In genomic region chr19:55206664-55207500, GRCh38 we compare ENCODE assay signal across 9 cellular contexts. TPM values are rescaled to one million over a fixed set of nuclear protein-coding genes. Genes with fewer than 3 reads are reported as not detected.
DNase-seq lines count a peak whose midpoint lies in the region; ATAC-seq and TF ChIP-seq lines count a peak whose summit lies in the region.
"Had no signal": no experiment of that assay in that cellular context is flagged by ENCODE, and none has a peak within 500 bp of the region (broad histone marks: within the 10 kb centered on the region; RNA-seq: fewer than 3 reads in every experiment).

No MANE protein-coding gene starts in this region.

- 0 out of 2 replicates have a peak, but pooled peaks cover 5% of the 10 kb centered on the region for H4K20me1 ChIP-seq in Karpas-422 (ENCODE audit: insufficient read depth, low read depth, low read length)

- intact Hi-C loops in left lung (cut with DNase I), result no loop called here

- DNase-seq in COLO829 (ENCODE audit: low spot score) (peak; percentile 96), Karpas-422 (peak; percentile 71), T1000 (lab: John Stamatoyannopoulos, UW) (peak; percentile 68), choroid plexus epithelial cell (ENCODE audit: low read depth) (peak; percentile 93), left lung (peak; percentile 85 to 91), middle frontal gyrus (ENCODE audit: extremely low spot score, low spot score) (no peak)
- DNase-seq in stimulated activated CD4-positive, alpha-beta T cell treated with anti-CD3 and anti-CD28 coated beads, Interleukin-4, amount 100 ng/mL, for 4 hours, result peak; percentile 32 to 46

- H3K4me2 ChIP-seq in Karpas-422 (ENCODE audit: low read depth, low read length, poor library complexity, severe bottlenecking), result no peak overlapping the region

- H3K27ac ChIP-seq in Karpas-422 (ENCODE audit: low read length) (no peak overlapping the region), left lung (no peak overlapping the region)

- H3K27me3 ChIP-seq in Karpas-422 (ENCODE audit: low read length), result no peaks in the 10 kb centered on the region
- peaks cover 0 to 58% of the 10 kb centered on the region in 2 donors for H3K27me3 ChIP-seq in left lung

- no peaks in the 10 kb centered on the region for H3K79me2 ChIP-seq in Karpas-422 (ENCODE audit: low read length)

- no peak overlapping the region for H3K4me3 ChIP-seq in Karpas-422 (ENCODE audit: low read length)
- peak overlapping the region; percentile 53 for H3K4me3 ChIP-seq in choroid plexus epithelial cell (ENCODE audit: low read depth, low read length)
- no peak overlapping the region for H3K4me3 ChIP-seq in left lung
- H3K4me3 ChIP-seq: skin epidermis had no signal

- peak; percentile 96 for ATAC-seq in left lung
- ATAC-seq in GM21723 (IDR thresholded peaks at IDR 0.05; ENCODE audit: unreplicated experiment), result no peak

- no peaks in the 10 kb centered on the region for H3K9me2 ChIP-seq in Karpas-422 (replicated peaks; ENCODE audit: insufficient read depth, low read length)

- H3K9me3 ChIP-seq in Karpas-422 (ENCODE audit: low read length) (no peaks in the 10 kb centered on the region), left lung (no peaks in the 10 kb centered on the region)

- H3K36me3 ChIP-seq in Karpas-422 (ENCODE audit: insufficient read depth, low read length), result no peaks in the 10 kb centered on the region
- H3K36me3 ChIP-seq in left lung, result no peaks in the 10 kb centered on the region

- no peak overlapping the region for H3K9ac ChIP-seq in Karpas-422 (ENCODE audit: low read length)

- TF ChIP-seq CTCF in choroid plexus epithelial cell (conservative IDR thresholded peaks at IDR 0.05; ENCODE audit: low read depth, low read length) (no peak), left lung (IDR thresholded peaks at IDR 0.05) (no peak)

- H2AFZ ChIP-seq in Karpas-422 (ENCODE audit: low read length), result no peak overlapping the region

- H3K4me1 ChIP-seq in Karpas-422 (ENCODE audit: low read length) (peaks cover 12% of the 10 kb centered on the region), left lung (peaks cover 6 to 16% of the 10 kb centered on the region in 2 donors)

RNA-seq across cellular contexts. Expression of gene PTPRH, which starts 2.4 kb away (rescaled TPM):
- 1.4 TPM in 1 of 2 replicates, not detected in the other for total RNA-seq in Karpas-422 (2014; rRNA removed; shearing (Covaris generic); ENCODE audit: low replicate concordance)
- total RNA-seq in left lung, result under 1 TPM; 0.20 to 0.63 TPM

RNA-seq across cellular contexts. Expression of gene TMEM86B, which starts 21.7 kb away (rescaled TPM):
- total RNA-seq in Karpas-422 (2014; rRNA removed; shearing (Covaris generic); ENCODE audit: low replicate concordance), result 7.8 and 9.5 TPM in 2 replicates
- 1 to 10 TPM; 1.9 to 2.7 TPM for total RNA-seq in left lung

RNA-seq across cellular contexts. Expression of gene SYT5, which starts 26.8 kb away (rescaled TPM):
- total RNA-seq in Karpas-422 (2014; rRNA removed; shearing (Covaris generic); ENCODE audit: low replicate concordance), result not detected in 2 replicates
- total RNA-seq in left lung, result not detected

RNA-seq across cellular contexts. Expression of gene DNAAF3, which starts 40.5 kb away (rescaled TPM):
- 2.5 and 4.2 TPM in 2 replicates for total RNA-seq in Karpas-422 (2014; rRNA removed; shearing (Covaris generic); ENCODE audit: low replicate concordance)
- 10 to 100 TPM in 1 of 2 donors, under 1 TPM in 1; 0.76 to 11.0 TPM for total RNA-seq in left lung

RNA-seq across cellular contexts. Expression of gene TNNI3, which starts 49.4 kb away (rescaled TPM):
- 0.93 and 1.2 TPM in 2 replicates for total RNA-seq in Karpas-422 (2014; rRNA removed; shearing (Covaris generic); ENCODE audit: low replicate concordance)
- total RNA-seq in left lung, result 1 to 10 TPM; 1.2 to 1.6 TPM
